1 cellular context compared by ENCODE assay signal in genomic region chr17:38853292-38854219, GRCh38.
A peak's percentile ranks its signal among the peaks of the same experiment; 100 is the strongest.
TF ChIP-seq lines count a peak whose summit lies in the region.

TSS of gene RPL23 (minus strand) at chr17:38853721. CDS start at chr17:38853710, 11 bp downstream.

TF ChIP-seq in GM23338, 12 proteins besides CTCF, POLR2A, EP300 and RAD21:
- TF ChIP-seq ETS1 (IDR thresholded peaks at IDR 0.05) = peak; percentile 72
- TF ChIP-seq ZNF114 (CRISPR knock-in tag; IDR thresholded peaks at IDR 0.05) = no peak
- TF ChIP-seq POLR2AphosphoS5 (IDR thresholded peaks at IDR 0.05; ENCODE audit: low read depth) = peak; percentile 99
- TF ChIP-seq, protein P1, sequence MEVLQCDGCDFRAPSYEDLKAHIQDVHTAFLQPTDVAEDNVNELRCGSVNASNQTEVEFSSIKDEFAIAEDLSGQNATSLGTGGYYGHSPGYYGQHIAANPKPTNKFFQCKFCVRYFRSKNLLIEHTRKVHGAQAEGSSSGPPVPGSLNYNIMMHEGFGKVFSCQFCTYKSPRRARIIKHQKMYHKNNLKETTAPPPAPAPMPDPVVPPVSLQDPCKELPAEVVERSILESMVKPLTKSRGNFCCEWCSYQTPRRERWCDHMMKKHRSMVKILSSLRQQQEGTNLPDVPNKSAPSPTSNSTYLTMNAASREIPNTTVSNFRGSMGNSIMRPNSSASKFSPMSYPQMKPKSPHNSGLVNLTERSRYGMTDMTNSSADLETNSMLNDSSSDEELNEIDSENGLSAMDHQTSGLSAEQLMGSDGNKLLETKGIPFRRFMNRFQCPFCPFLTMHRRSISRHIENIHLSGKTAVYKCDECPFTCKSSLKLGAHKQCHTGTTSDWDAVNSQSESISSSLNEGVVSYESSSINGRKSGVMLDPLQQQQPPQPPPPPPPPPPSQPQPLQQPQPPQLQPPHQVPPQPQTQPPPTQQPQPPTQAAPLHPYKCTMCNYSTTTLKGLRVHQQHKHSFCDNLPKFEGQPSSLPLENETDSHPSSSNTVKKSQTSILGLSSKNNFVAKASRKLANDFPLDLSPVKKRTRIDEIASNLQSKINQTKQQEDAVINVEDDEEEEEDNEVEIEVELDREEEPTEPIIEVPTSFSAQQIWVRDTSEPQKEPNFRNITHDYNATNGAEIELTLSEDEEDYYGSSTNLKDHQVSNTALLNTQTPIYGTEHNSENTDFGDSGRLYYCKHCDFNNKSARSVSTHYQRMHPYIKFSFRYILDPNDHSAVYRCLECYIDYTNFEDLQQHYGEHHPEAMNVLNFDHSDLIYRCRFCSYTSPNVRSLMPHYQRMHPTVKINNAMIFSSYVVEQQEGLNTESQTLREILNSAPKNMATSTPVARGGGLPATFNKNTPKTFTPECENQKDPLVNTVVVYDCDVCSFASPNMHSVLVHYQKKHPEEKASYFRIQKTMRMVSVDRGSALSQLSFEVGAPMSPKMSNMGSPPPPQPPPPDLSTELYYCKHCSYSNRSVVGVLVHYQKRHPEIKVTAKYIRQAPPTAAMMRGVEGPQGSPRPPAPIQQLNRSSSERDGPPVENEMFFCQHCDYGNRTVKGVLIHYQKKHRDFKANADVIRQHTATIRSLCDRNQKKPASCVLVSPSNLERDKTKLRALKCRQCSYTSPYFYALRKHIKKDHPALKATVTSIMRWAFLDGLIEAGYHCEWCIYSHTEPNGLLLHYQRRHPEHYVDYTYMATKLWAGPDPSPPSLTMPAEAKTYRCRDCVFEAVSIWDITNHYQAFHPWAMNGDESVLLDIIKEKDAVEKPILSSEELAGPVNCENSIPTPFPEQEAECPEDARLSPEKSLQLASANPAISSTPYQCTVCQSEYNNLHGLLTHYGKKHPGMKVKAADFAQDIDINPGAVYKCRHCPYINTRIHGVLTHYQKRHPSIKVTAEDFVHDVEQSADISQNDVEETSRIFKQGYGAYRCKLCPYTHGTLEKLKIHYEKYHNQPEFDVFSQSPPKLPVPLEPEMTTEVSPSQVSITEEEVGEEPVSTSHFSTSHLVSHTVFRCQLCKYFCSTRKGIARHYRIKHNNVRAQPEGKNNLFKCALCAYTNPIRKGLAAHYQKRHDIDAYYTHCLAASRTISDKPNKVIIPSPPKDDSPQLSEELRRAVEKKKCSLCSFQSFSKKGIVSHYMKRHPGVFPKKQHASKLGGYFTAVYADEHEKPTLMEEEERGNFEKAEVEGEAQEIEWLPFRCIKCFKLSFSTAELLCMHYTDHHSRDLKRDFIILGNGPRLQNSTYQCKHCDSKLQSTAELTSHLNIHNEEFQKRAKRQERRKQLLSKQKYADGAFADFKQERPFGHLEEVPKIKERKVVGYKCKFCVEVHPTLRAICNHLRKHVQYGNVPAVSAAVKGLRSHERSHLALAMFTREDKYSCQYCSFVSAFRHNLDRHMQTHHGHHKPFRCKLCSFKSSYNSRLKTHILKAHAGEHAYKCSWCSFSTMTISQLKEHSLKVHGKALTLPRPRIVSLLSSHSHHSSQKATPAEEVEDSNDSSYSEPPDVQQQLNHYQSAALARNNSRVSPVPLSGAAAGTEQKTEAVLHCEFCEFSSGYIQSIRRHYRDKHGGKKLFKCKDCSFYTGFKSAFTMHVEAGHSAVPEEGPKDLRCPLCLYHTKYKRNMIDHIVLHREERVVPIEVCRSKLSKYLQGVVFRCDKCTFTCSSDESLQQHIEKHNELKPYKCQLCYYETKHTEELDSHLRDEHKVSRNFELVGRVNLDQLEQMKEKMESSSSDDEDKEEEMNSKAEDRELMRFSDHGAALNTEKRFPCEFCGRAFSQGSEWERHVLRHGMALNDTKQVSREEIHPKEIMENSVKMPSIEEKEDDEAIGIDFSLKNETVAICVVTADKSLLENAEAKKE (CRISPR knock-in tag; IDR thresholded peaks at IDR 0.05) = no peak
- 0 out of 2 replicates have a peak, but pooled peaks have one; percentile 12 for TF ChIP-seq NANOG (IDR thresholded peaks at IDR 0.05; ENCODE audit: borderline replicate concordance)
- no peak for TF ChIP-seq JUNB (IDR thresholded peaks at IDR 0.05; ENCODE audit: unreplicated experiment)
- peak; percentile 97 for TF ChIP-seq CREB1 (CRISPR knock-in tag; IDR thresholded peaks at IDR 0.05; ENCODE audit: low read depth)
